16 cellular contexts compared by ENCODE assay signal in genomic region chr17:68178831-68179230, GRCh38.
DNase-seq lines count a peak whose midpoint lies in the region; ATAC-seq and TF ChIP-seq lines count a peak whose summit lies in the region.
"Had no signal": no experiment of that assay in that cellular context is flagged by ENCODE, and none has a peak within 500 bp of the region (broad histone marks: within the 10 kb centered on the region; RNA-seq: fewer than 3 reads in every experiment).

No MANE protein-coding gene starts in this region.

- WGBS in mesendoderm (ENCODE audit: extremely low coverage, insufficient coverage, low lambda C conversion rate): no CpG with 5 or more reads among the region's 6 CpGs

- H3K23ac ChIP-seq in mesendoderm (ENCODE audit: low read length): peak overlapping the region; percentile 24

- H3K4me2 ChIP-seq in DND-41 (ENCODE audit: insufficient read depth, low read length): no peak overlapping the region
- H3K4me2 ChIP-seq in mesendoderm (ENCODE audit: low read length): no peak overlapping the region
- H3K4me2 ChIP-seq: BLaER1 treated with 17β-estradiol and CSF1 and Interleukin-3, amounts not matched to agents 10 nM and 100 nM had no signal

- H3K4ac ChIP-seq in mesendoderm (ENCODE audit: low read depth, low read length): no peak overlapping the region

- intact Hi-C loops in uterus (cut with DNase I; ENCODE audit: low total_unique reads): no loop called here

- no peak for TF ChIP-seq CTCF in DND-41 (IDR thresholded peaks at IDR 0.05; ENCODE audit: borderline replicate concordance, extremely low read depth, low read length, poor library complexity, severe bottlenecking)
- TF ChIP-seq CTCF in uterus (IDR thresholded peaks at IDR 0.05): no peak

- DNase-seq in DND-41 (no peak), G401 (ENCODE audit: low spot score) (peak; percentile 64), cerebellum (ENCODE audit: low spot score) (peak; percentile 43), mesendoderm (no peak), RKO (ENCODE audit: low spot score) (no peak), uterus (no peak)
- DNase-seq: Calu3; CD8-positive, alpha-beta T cell; DMS 273 treated with DMSO at 0.1 percent for 48 hours; DMS53; GF-D8; GM23248; KBM-7 had no signal

- ATAC-seq in DND-41 (ENCODE audit: insufficient read depth, low read depth) (no peak), HG03432 (IDR thresholded peaks at IDR 0.05; ENCODE audit: unreplicated experiment) (no peak)
- ATAC-seq: CD8-positive, alpha-beta T cell had no signal

- peaks cover 74% of the 10 kb centered on the region for H3K4me1 ChIP-seq in DND-41 (ENCODE audit: insufficient read depth, low read length)
- no peaks in the 10 kb centered on the region for H3K4me1 ChIP-seq in mesendoderm (ENCODE audit: control insufficient read depth, low read depth, low read length)
- H3K4me1 ChIP-seq in uterus: no peaks in the 10 kb centered on the region
- H3K4me1 ChIP-seq: HAP-1 had no signal

- no peak overlapping the region for H2BK120ac ChIP-seq in mesendoderm (ENCODE audit: low read depth, low read length)

- H3K27me3 ChIP-seq in DND-41 (ENCODE audit: insufficient read depth, low read length, poor library complexity): no peaks in the 10 kb centered on the region
- no peaks in the 10 kb centered on the region for H3K27me3 ChIP-seq in mesendoderm (ENCODE audit: insufficient read depth, low read length, poor library complexity)
- no peaks in the 10 kb centered on the region for H3K27me3 ChIP-seq in uterus

- in situ Hi-C loops in G401 (cut with HindIII; ENCODE audit: low sequenced_read_pairs): no loop called here

- H2BK5ac ChIP-seq in mesendoderm (ENCODE audit: low read length): no peak overlapping the region

- no peaks in the 10 kb centered on the region for H3K79me1 ChIP-seq in mesendoderm (ENCODE audit: low read length)

- H2AK5ac ChIP-seq in mesendoderm (ENCODE audit: low read length): no peak overlapping the region

- no peak overlapping the region for H2BK15ac ChIP-seq in mesendoderm (replicated peaks; ENCODE audit: low read depth)

- H3K9ac ChIP-seq in DND-41 (ENCODE audit: low read depth, low read length) (no peak overlapping the region), mesendoderm (ENCODE audit: low read length) (no peak overlapping the region)
- H3K9ac ChIP-seq: BLaER1 treated with 17β-estradiol and CSF1 and Interleukin-3, amounts not matched to agents 10 nM and 100 nM; GM23248 had no signal

- H3K4me3 ChIP-seq in DND-41 (ENCODE audit: low read depth in 1 of 2, low read length in 2 of 2) (no peak overlapping the region), mesendoderm (ENCODE audit: low read length) (no peak overlapping the region), uterus (no peak overlapping the region)
- H3K4me3 ChIP-seq: BLaER1 treated with 17β-estradiol and CSF1 and Interleukin-3, amounts not matched to agents 10 nM and 100 nM; GM23248; HAP-1 had no signal

- no peak overlapping the region for H3K18ac ChIP-seq in mesendoderm (ENCODE audit: low read length)

- no peak for TF ChIP-seq POLR2A in uterus (IDR thresholded peaks at IDR 0.05)

- no peaks in the 10 kb centered on the region for H3K9me3 ChIP-seq in DND-41 (ENCODE audit: insufficient read depth, low read length, severe bottlenecking)
- no peaks in the 10 kb centered on the region for H3K9me3 ChIP-seq in uterus
- H3K9me3 ChIP-seq: HAP-1 had no signal

- H4K5ac ChIP-seq in mesendoderm (ENCODE audit: low read length): no peak overlapping the region

- H3K79me2 ChIP-seq in DND-41 (ENCODE audit: insufficient read depth, low read length) (peaks cover 6% of the 10 kb centered on the region; the same call in 1 of the 2 replicates), mesendoderm (ENCODE audit: control insufficient read depth, insufficient read depth, low read length) (no peaks in the 10 kb centered on the region)

- H3K56ac ChIP-seq in mesendoderm (ENCODE audit: low read length): peak overlapping the region; percentile 34

- no peak overlapping the region for H2AFZ ChIP-seq in DND-41 (ENCODE audit: low read depth, low read length)
- H2AFZ ChIP-seq: GM23248 had no signal

- H3K36me3 ChIP-seq in DND-41 (ENCODE audit: insufficient read depth, low read length) (no peaks in the 10 kb centered on the region), mesendoderm (ENCODE audit: control insufficient read depth, insufficient read depth, low read length) (no peaks in the 10 kb centered on the region), uterus (no peaks in the 10 kb centered on the region)
- H3K36me3 ChIP-seq: BLaER1 treated with 17β-estradiol and CSF1 and Interleukin-3, amounts not matched to agents 10 nM and 100 nM; HAP-1 had no signal

- no peaks in the 10 kb centered on the region for H4K20me1 ChIP-seq in DND-41 (ENCODE audit: insufficient read depth, low read length)
- H4K20me1 ChIP-seq: BLaER1 treated with 17β-estradiol and CSF1 and Interleukin-3, amounts not matched to agents 10 nM and 100 nM had no signal

- peak overlapping the region; percentile 68; the same call in 1 of the 2 replicates for H3K27ac ChIP-seq in DND-41 (ENCODE audit: low read length)
- H3K27ac ChIP-seq in mesendoderm (ENCODE audit: low read depth, low read length): no peak overlapping the region
- H3K27ac ChIP-seq in uterus: no peak overlapping the region
- H3K27ac ChIP-seq: BLaER1 treated with 17β-estradiol and CSF1 and Interleukin-3, amounts not matched to agents 10 nM and 100 nM; GM23248 had no signal

- no peak overlapping the region for H4K8ac ChIP-seq in mesendoderm (ENCODE audit: low read depth, low read length)

Comparison
In these comparisons a context has a peak if more than half of its experiments do, and no peak if none do; other contexts are left out.
1. DNase-seq: peak in G401 (single experiment) and cerebellum (single experiment); none in DND-41 (single experiment), mesendoderm (single experiment), RKO (single experiment) and uterus (0 of 2).